In genomic region chr1:179017383-179018326, GRCh38 we compare ENCODE assay signal across 13 cellular contexts. TPM values are rescaled to one million over a fixed set of nuclear protein-coding genes. Genes with fewer than 3 reads are reported as not detected.
DNase-seq lines count a peak whose midpoint lies in the region; ATAC-seq, FAIRE-seq and TF ChIP-seq lines count a peak whose summit lies in the region.
"Had no signal": no experiment of that assay in that cellular context is flagged by ENCODE, and none has a peak within 500 bp of the region (broad histone marks: within the 10 kb centered on the region; RNA-seq: fewer than 3 reads in every experiment).

No MANE protein-coding gene starts in this region.

- CTCF ChIA-PET in HCT116 (lab: Charles Lee), result interaction anchor here (0.6 to 1.4 kb wide), 4 partner anchors 16 to 481 kb away, joined by 3 to 5 read pairs (median 3); no protein-coding TSS in a partner anchor

- H3K27me3 ChIP-seq in HCT116 (ENCODE audit: insufficient read depth, low read length) (no peaks in the 10 kb centered on the region), small intestine (ENCODE audit: control insufficient read depth in 2 of 2, insufficient read depth in 2 of 2, low read length in 2 of 2) (no peaks in the 10 kb centered on the region)

- ATAC-seq in HCT116 (peak; percentile 60), GM18870 (IDR thresholded peaks at IDR 0.05; ENCODE audit: unreplicated experiment) (no peak), GM19023 (IDR thresholded peaks at IDR 0.05; ENCODE audit: unreplicated experiment) (no peak), HG02759 (IDR thresholded peaks at IDR 0.05; ENCODE audit: unreplicated experiment) (no peak)
- ATAC-seq: natural killer cell treated with Interleukin-12 subunit alpha and Interleukin-12 subunit beta and Interleukin-15 and Interleukin-18, amount 100 ng/mL, for 72 hours had no signal

- TF ChIP-seq CTCF in HCT116 (IDR thresholded peaks at IDR 0.05 in 2 of 3, conservative IDR thresholded peaks at IDR 0.05 in 1 of 3; ENCODE audit: borderline replicate concordance in 1 of 3, insufficient read depth in 1 of 3, low read depth in 2 of 3, low read length in 2 of 3) (no peak), fibroblast of villous mesenchyme (IDR thresholded peaks at IDR 0.05; ENCODE audit: insufficient read depth, low read depth, low read length) (no peak)

- H3K79me2 ChIP-seq in HCT116 (ENCODE audit: insufficient read depth, low read length), result no peaks in the 10 kb centered on the region

- peaks cover 22 to 34% of the 10 kb centered on the region in 2 experiments for H3K4me1 ChIP-seq in HCT116 (ENCODE audit: control insufficient read depth in 1 of 2, insufficient read depth in 2 of 2, low read length in 2 of 2)
- H3K4me1 ChIP-seq in small intestine (ENCODE audit: control insufficient read depth in 2 of 2, insufficient read depth in 1 of 2, low read depth in 1 of 2, low read length in 1 of 2), result peaks cover 0 to 3% of the 10 kb centered on the region in 2 donors

- TSS peak; percentile 70 for BruUV-seq in HCT116 (replicated peaks; lab: Mats Ljungman, UMichigan)

- H2AFZ ChIP-seq in HCT116 (ENCODE audit: low read depth, low read length, poor library complexity, severe bottlenecking), result peak overlapping the region; percentile 72

- no peak for TF ChIP-seq POLR2A in HCT116 (IDR thresholded peaks at IDR 0.05; ENCODE audit: borderline replicate concordance, extremely low read depth, insufficient read depth, insufficient read length)

- intact Hi-C loops in HCT116 (cut with micrococcal nuclease), result no loop called here

- H3K9me3 ChIP-seq in HCT116 (ENCODE audit: control insufficient read depth in 1 of 2, insufficient read depth in 1 of 2, low read depth in 1 of 2, low read length in 2 of 2) (no peaks in the 10 kb centered on the region), small intestine (ENCODE audit: control insufficient read depth, low read depth) (no peaks in the 10 kb centered on the region)

- H3K4me3 ChIP-seq in HCT116 (replicated peaks in 1 of 2; ENCODE audit: low read depth in 1 of 2, low read length in 2 of 2), result peak overlapping the region; percentile 10 to 49; a peak in 3 of 4 replicates
- peak overlapping the region; percentile 23 for H3K4me3 ChIP-seq in fibroblast of villous mesenchyme (ENCODE audit: low read depth, low read length)
- peak overlapping the region in 1 of 2 donors; percentile 51 for H3K4me3 ChIP-seq in small intestine (ENCODE audit: low read depth in 1 of 2, low read length in 2 of 2)

- H3K27ac ChIP-seq in HCT116 (ENCODE audit: low read depth, low read length) (peak overlapping the region; percentile 59), small intestine (ENCODE audit: low read depth in 1 of 2, low read length in 1 of 2) (peak overlapping the region; percentile 87 to 91)

- no peak for FAIRE-seq in small intestine (lab: Jason Lieb, UNC)

- H4K20me1 ChIP-seq in HCT116 (ENCODE audit: insufficient read depth), result no peaks in the 10 kb centered on the region

- H3K4me2 ChIP-seq in HCT116 (ENCODE audit: low read length), result peak overlapping the region; percentile 83

- DNase-seq in HCT116 (ENCODE audit: low read depth, low spot score) (no peak), SW480 (ENCODE audit: low spot score) (peak; percentile 16), fibroblast of villous mesenchyme (ENCODE audit: low read depth) (peak; percentile 82), small intestine (peak; percentile 93), NCI-H345 (lab: John Stamatoyannopoulos, UW) (no peak)
- DNase-seq: activated CD4-positive, alpha-beta T cell treated with anti-CD3 and anti-CD28 coated beads for 48 hours; activated naive CD8-positive, alpha-beta T cell treated with anti-CD3 and anti-CD28 coated beads for 36 hours; glutamatergic neuron; KG1 had no signal

- POLR2A ChIA-PET in HCT116 (lab: Charles Lee), result interaction anchor here (1.5 kb wide), 1 partner anchor 481 kb away, joined by 5 read pairs; no protein-coding TSS in a partner anchor

- no peak for TF ChIP-seq RAD21 in HCT116 (IDR thresholded peaks at IDR 0.05; ENCODE audit: low read depth)

- H3K9ac ChIP-seq in HCT116 (ENCODE audit: low read length), result peak overlapping the region; percentile 47

- H3K36me3 ChIP-seq in HCT116 (ENCODE audit: control insufficient read depth in 1 of 2, insufficient read depth in 2 of 2, low read length in 2 of 2) (no peaks in the 10 kb centered on the region), small intestine (ENCODE audit: control insufficient read depth in 2 of 2, insufficient read depth in 2 of 2, low read length in 2 of 2) (no peaks in the 10 kb centered on the region)

- RAD21 ChIA-PET in HCT116 (lab: Charles Lee; ENCODE audit: low non-redundant PET in 1 of 2, low total read pairs in 2 of 2, uncharacterized antibody in 2 of 2, unreplicated experiment in 2 of 2), result interaction anchor here in 1 of 2 experiments (0.6 kb wide), 1 partner anchor 14 kb away, joined by 4 read pairs; no protein-coding TSS in a partner anchor

- no peaks in the 10 kb centered on the region for H3K9me2 ChIP-seq in HCT116 (ENCODE audit: insufficient read depth)

- WGBS in small intestine, 3 donors, result 16 to 34% (median 33%) methylated on average over 3 of the region's 3 CpGs

TF ChIP-seq in HCT116, 20 proteins besides CTCF, POLR2A, EP300 and RAD21 (continues in another document):
- TF ChIP-seq ZNF274 (IDR thresholded peaks at IDR 0.05; ENCODE audit: low read depth, low read length) (no peak), SRF (IDR thresholded peaks at IDR 0.05; ENCODE audit: low read depth) (no peak), EZH2 (IDR thresholded peaks at IDR 0.05) (no peak), ELF1 (IDR thresholded peaks at IDR 0.05; ENCODE audit: borderline replicate concordance, low read depth) (no peak), FOSL1 (IDR thresholded peaks at IDR 0.05; ENCODE audit: low read depth) (peak; percentile 59; the same call in 1 of the 2 replicates), CBX3 (IDR thresholded peaks at IDR 0.05; ENCODE audit: low read depth) (0 out of 2 replicates have a peak, but pooled peaks have one; percentile 9), REST (IDR thresholded peaks at IDR 0.05; ENCODE audit: low read depth) (no peak), TCF7L2 (IDR thresholded peaks at IDR 0.05; ENCODE audit: borderline replicate concordance, extremely low read depth, insufficient read depth, insufficient read length) (peak; percentile 25), ATF3 (IDR thresholded peaks at IDR 0.05) (no peak), CEBPB (IDR thresholded peaks at IDR 0.05; ENCODE audit: low read depth) (no peak; the same call in 1 of the 2 replicates), ZBTB33 (IDR thresholded peaks at IDR 0.05; ENCODE audit: extremely low read depth, insufficient replicate concordance, low read length) (no peak), SP1 (IDR thresholded peaks at IDR 0.05; ENCODE audit: low read depth) (peak; percentile 47; the same call in 1 of the 2 replicates), ZFX (IDR thresholded peaks at IDR 0.05) (no peak), JUND (IDR thresholded peaks at IDR 0.05) (peak; percentile 59), MAX (IDR thresholded peaks at IDR 0.05) (no peak), EZH2phosphoT487 (IDR thresholded peaks at IDR 0.05; ENCODE audit: borderline replicate concordance) (no peak)

RNA-seq across cellular contexts. Expression of gene FAM20B, which starts 8.0 kb away (rescaled TPM):
- 36.7 TPM for total RNA-seq in HCT116 (2021; ENCODE audit: unreplicated experiment)
- polyA plus RNA-seq in HCT116 (2012), result 13.1 and 14.7 TPM in 2 replicates
- 32.5 and 42.7 TPM in 2 replicates for total RNA-seq in fibroblast of villous mesenchyme
- 10 to 100 TPM in 1 of 3 donors, 1 to 10 TPM in 2; 5.4 to 14.7 (median 6.7) TPM for polyA plus RNA-seq in small intestine

Comparison
In these comparisons a context has a peak if more than half of its experiments do, and no peak if none do; other contexts are left out.
1. DNase-seq: peak in SW480 (single experiment), fibroblast of villous mesenchyme (single experiment) and small intestine (single experiment); none in HCT116 (single experiment) and NCI-H345 (single experiment).